Comparison of ENCODE assay signal across 8 cellular contexts in genomic region chr20:50292324-50293243, GRCh38.
DNase-seq lines count a peak whose midpoint lies in the region; ATAC-seq, FAIRE-seq and TF ChIP-seq lines count a peak whose summit lies in the region.

No MANE protein-coding gene starts in this region.

- H3K27me3 Mint-ChIP-seq in chondrocyte (ENCODE audit: low read depth): no peaks in the 10 kb centered on the region

- H3K9ac ChIP-seq in HepG2 (ENCODE audit: insufficient read depth, low read depth, low read length): peak overlapping the region; percentile 53

- no peak overlapping the region for H3K4me3 Mint-ChIP-seq in chondrocyte (ENCODE audit: unreplicated experiment)

- peak; percentile 63 for FAIRE-seq in HepG2 (lab: Jason Lieb, UNC)

- peak; percentile 96 to 99 for TF ChIP-seq EP300 in HepG2 (IDR thresholded peaks at IDR 0.05; ENCODE audit: low read depth in 2 of 2, low read length in 2 of 2)
- TF ChIP-seq EP300 in HepG2 (CRISPR knock-in tag; IDR thresholded peaks at IDR 0.05; ENCODE audit: borderline replicate concordance): peak; percentile 100

- no peak overlapping the region for H2AFZ ChIP-seq in HepG2 (ENCODE audit: low read length)

- peak overlapping the region; percentile 77 for H3K27ac ChIP-seq in HepG2 (ENCODE audit: extremely low read length, insufficient read depth, low read length)

- H3K4me1 ChIP-seq in HepG2 (ENCODE audit: insufficient read depth, low read length): peaks cover 68% of the 10 kb centered on the region

- no peaks in the 10 kb centered on the region for H4K20me1 ChIP-seq in HepG2 (ENCODE audit: insufficient read depth, low read length)

- no peaks in the 10 kb centered on the region for H3K9me3 Mint-ChIP-seq in chondrocyte (ENCODE audit: low read depth)

- POLR2A ChIA-PET in HepG2 (lab: Yijun Ruan, JAX): interaction anchor here (0.5 to 7.8 kb wide), 23 partner anchors 10 to 163 kb away, joined by 3 to 178 read pairs (median 5); partner anchors contain the start of gene CEBPB

- CTCF ChIA-PET in HepG2 (lab: Yijun Ruan, JAX; ENCODE audit: low intra/inter-chr PET ratio, low total read pairs): no interaction called here

- ATAC-seq in HepG2 (peak; percentile 69), GM19328 (IDR thresholded peaks at IDR 0.05; ENCODE audit: unreplicated experiment) (no peak), GM21737 (IDR thresholded peaks at IDR 0.05; ENCODE audit: unreplicated experiment) (no peak), GM19023 (IDR thresholded peaks at IDR 0.05; ENCODE audit: unreplicated experiment) (no peak)

- H3K36me3 ChIP-seq in HepG2 (replicated peaks in 1 of 2; ENCODE audit: control insufficient read depth in 1 of 2, insufficient read depth in 2 of 2, low read length in 2 of 2): no peaks in the 10 kb centered on the region

- no peaks in the 10 kb centered on the region for H3K79me2 ChIP-seq in HepG2 (ENCODE audit: insufficient read depth, low read length)

- no peaks in the 10 kb centered on the region for H3K9me3 ChIP-seq in HepG2 (ENCODE audit: low read length)

- peak overlapping the region in 1 of 3 experiments; percentile 39; a peak in 3 of 6 replicates for H3K4me3 ChIP-seq in HepG2 (replicated peaks in 1 of 3; ENCODE audit: insufficient read depth in 1 of 3, low read depth in 2 of 3, low read length in 3 of 3)

- intact Hi-C loops in HepG2 (cut with micrococcal nuclease; ENCODE audit: unreplicated experiment): loop anchor here (1.0 to 5.0 kb wide), 4 partner anchors 13 to 102 kb away; partner anchors contain the start of gene CEBPB

- no peaks in the 10 kb centered on the region for H3K27me3 ChIP-seq in HepG2 (ENCODE audit: control insufficient read depth in 1 of 2, insufficient read depth in 2 of 2, low read length in 2 of 2)

- 23% methylated on average over 29 of the region's 30 CpGs for WGBS in HepG2 (ENCODE audit: low lambda C conversion rate)

- H3K36me3 Mint-ChIP-seq in chondrocyte (ENCODE audit: low read depth): no peaks in the 10 kb centered on the region

- TF ChIP-seq POLR2A in HepG2 (IDR thresholded peaks at IDR 0.05; ENCODE audit: insufficient read depth in 1 of 2, low read depth in 2 of 2, low read length in 2 of 2): peak in 1 of 2 experiments; percentile 14; a peak in 2 of 4 replicates

- no TSS peak for BruUV-seq in HepG2 (replicated peaks; lab: Mats Ljungman, UMichigan)

- H3K4me2 ChIP-seq in HepG2 (ENCODE audit: low read depth, low read length): peak overlapping the region; percentile 54

- peaks cover 19% of the 10 kb centered on the region for H3K4me1 Mint-ChIP-seq in chondrocyte (ENCODE audit: low read depth)

- in situ Hi-C loops in HepG2 (cut with HindIII; ENCODE audit: extremely low pct_ligation_motif_present, low pct_unique_long_range_greater_than_20kb): loop anchor here (5.0 kb wide), 1 partner anchor 110 kb away; no protein-coding TSS in a partner anchor

- DNase-seq in GF-D8 (lab: John Stamatoyannopoulos, UW) (peak; percentile 55), NOMO-1 treated with dmso at 0.1 percent for 144 hours (lab: John Stamatoyannopoulos, UW; ENCODE audit: unreplicated experiment) (peak; percentile 33), chondrocyte (ENCODE audit: low spot score) (peak; percentile 89), HepG2 (ENCODE audit: low spot score) (peak; percentile 97)
- DNase-seq in stimulated activated CD8-positive, alpha-beta memory T cell treated with anti-CD3 and anti-CD28 coated beads, Interleukin-2, amount 100 ng/mL, for 48 hours (ENCODE audit: low read depth in 2 of 2): peak; percentile 30 to 34

- TF ChIP-seq RAD21 in HepG2 (CRISPR knock-in tag; IDR thresholded peaks at IDR 0.05): peak; percentile 63

- no peak for TF ChIP-seq CTCF in chondrocyte (IDR thresholded peaks at IDR 0.05)
- peak; percentile 41 for TF ChIP-seq CTCF in HepG2 (CRISPR knock-in tag; IDR thresholded peaks at IDR 0.05)

- H3K27ac Mint-ChIP-seq in chondrocyte (ENCODE audit: unreplicated experiment): peak overlapping the region; percentile 68

TF ChIP-seq in HepG2, 621 proteins besides CTCF, POLR2A, EP300 and RAD21 (continues in another document):
- no peak for TF ChIP-seq EZH2 (conservative IDR thresholded peaks at IDR 0.05; ENCODE audit: low read depth, low read length)
- TF ChIP-seq ELK4 (CRISPR knock-in tag; IDR thresholded peaks at IDR 0.05; ENCODE audit: borderline replicate concordance): no peak
- TF ChIP-seq HDAC1 (CRISPR knock-in tag; IDR thresholded peaks at IDR 0.05): peak; percentile 99
- no peak for TF ChIP-seq FOXP1 (IDR thresholded peaks at IDR 0.05)
- peak; percentile 78 for TF ChIP-seq FOXP1 (CRISPR knock-in tag; IDR thresholded peaks at IDR 0.05)
- TF ChIP-seq ZSCAN30 (CRISPR knock-in tag; IDR thresholded peaks at IDR 0.05): peak; percentile 98
- peak; percentile 98 for TF ChIP-seq ZNF331 (CRISPR knock-in tag; IDR thresholded peaks at IDR 0.05)
- TF ChIP-seq STAT5B (CRISPR knock-in tag; IDR thresholded peaks at IDR 0.05): peak; percentile 75; the same call in 1 of the 2 replicates
- 0 out of 2 replicates have a peak, but pooled peaks have one; percentile 60 for TF ChIP-seq ZNF713 (CRISPR knock-in tag; IDR thresholded peaks at IDR 0.05)
- peak; percentile 93 for TF ChIP-seq NKX3-1 (CRISPR knock-in tag; IDR thresholded peaks at IDR 0.05)
- TF ChIP-seq ZNF720 (CRISPR knock-in tag; IDR thresholded peaks at IDR 0.05): no peak
- peak; percentile 100 for TF ChIP-seq NFKBIZ (CRISPR knock-in tag; IDR thresholded peaks at IDR 0.05)
- TF ChIP-seq SNRNP70 (IDR thresholded peaks at IDR 0.05; ENCODE audit: low read depth, low read length): no peak
- TF ChIP-seq ZFP90 (CRISPR knock-in tag; IDR thresholded peaks at IDR 0.05; ENCODE audit: borderline replicate concordance): peak; percentile 95
- no peak for TF ChIP-seq SP2 (CRISPR knock-in tag; IDR thresholded peaks at IDR 0.05)
- TF ChIP-seq ZNF101 (CRISPR knock-in tag; IDR thresholded peaks at IDR 0.05; ENCODE audit: borderline replicate concordance, low read depth): peak; percentile 62; the same call in 1 of the 2 replicates
- peak; percentile 93 for TF ChIP-seq MED8 (CRISPR knock-in tag; IDR thresholded peaks at IDR 0.05; ENCODE audit: insufficient replicate concordance)
- no peak for TF ChIP-seq NBN (conservative IDR thresholded peaks at IDR 0.05)
- no peak for TF ChIP-seq LRRFIP1 (CRISPR knock-in tag; conservative IDR thresholded peaks at IDR 0.05)
- no peak for TF ChIP-seq PAF1 (CRISPR knock-in tag; IDR thresholded peaks at IDR 0.05)
- TF ChIP-seq SATB2 (CRISPR knock-in tag; IDR thresholded peaks at IDR 0.05): peak; percentile 88; the same call in 1 of the 2 replicates
- TF ChIP-seq BRCA1 (CRISPR knock-in tag; IDR thresholded peaks at IDR 0.05): peak; percentile 96; the same call in 1 of the 2 replicates
- no peak for TF ChIP-seq ZNF704 (CRISPR knock-in tag; IDR thresholded peaks at IDR 0.05; ENCODE audit: borderline replicate concordance)

Comparison
In these comparisons a context has a peak if more than half of its experiments do, and no peak if none do; other contexts are left out.
1. DNase-seq: peak in every context shown above with its lines; median percentile 97 in HepG2; 89 in chondrocyte; 55 in GF-D8; 33 in NOMO-1 treated with dmso at 0.1 percent for 144 hours; 32 in stimulated activated CD8-positive, alpha-beta memory T cell treated with anti-CD3 and anti-CD28 coated beads, Interleukin-2, amount 100 ng/mL, for 48 hours.